Comparison of ENCODE assay signal across 9 cellular contexts in the genomic region with DNA sequence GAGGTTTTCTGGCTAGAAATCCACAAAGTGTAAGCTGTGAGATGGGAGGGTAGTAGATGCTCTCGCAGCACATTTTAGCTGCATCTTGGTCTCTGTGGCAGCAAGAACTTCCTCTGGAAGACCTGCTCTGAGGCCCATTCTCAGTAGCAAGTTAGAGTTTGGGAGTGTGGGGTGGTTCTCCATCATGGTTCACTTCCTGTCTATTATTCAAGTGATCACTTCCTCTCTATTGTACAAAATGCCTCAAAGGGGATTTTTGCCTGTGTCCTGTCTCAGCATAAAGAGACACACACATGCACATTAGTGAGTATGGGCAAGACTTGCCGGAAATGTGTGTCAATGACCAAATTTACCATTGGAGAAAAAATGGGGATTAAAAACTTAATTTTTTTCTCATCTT. TPM values are rescaled to one million over a fixed set of nuclear protein-coding genes. Genes with fewer than 3 reads are reported as not detected.
DNase-seq lines count a peak whose midpoint lies in the region; ATAC-seq and TF ChIP-seq lines count a peak whose summit lies in the region.
"Had no signal": no experiment of that assay in that cellular context is flagged by ENCODE, and none has a peak within 500 bp of the region (broad histone marks: within the 10 kb centered on the region; RNA-seq: fewer than 3 reads in every experiment).

No MANE protein-coding gene starts in this region.

- no peak overlapping the region for H3K4me3 Mint-ChIP-seq in activated naive CD8-positive, alpha-beta T cell treated with anti-CD3 and anti-CD28 coated beads for 36 hours

- peaks cover 15% of the 10 kb centered on the region for H3K9me3 Mint-ChIP-seq in activated naive CD8-positive, alpha-beta T cell treated with anti-CD3 and anti-CD28 coated beads for 36 hours

- peaks cover 17% of the 10 kb centered on the region for H3K36me3 Mint-ChIP-seq in activated naive CD8-positive, alpha-beta T cell treated with anti-CD3 and anti-CD28 coated beads for 36 hours

- H3K27me3 Mint-ChIP-seq in activated naive CD8-positive, alpha-beta T cell treated with anti-CD3 and anti-CD28 coated beads for 36 hours: no peaks in the 10 kb centered on the region

- DNase-seq in activated naive CD8-positive, alpha-beta T cell treated with anti-CD3 and anti-CD28 coated beads for 36 hours: no peak
- no peak for DNase-seq in NCI-H226
- DNase-seq in retina: no peak
- no peak for DNase-seq in foreskin melanocyte
- DNase-seq in amniotic stem cell (lab: John Stamatoyannopoulos, UW): no peak
- DNase-seq: heart right ventricle had no signal

- peak overlapping the region; percentile 90 for H3K27ac Mint-ChIP-seq in activated naive CD8-positive, alpha-beta T cell treated with anti-CD3 and anti-CD28 coated beads for 36 hours

- no peak for TF ChIP-seq POLR2A in GM18505 (IDR thresholded peaks at IDR 0.05; ENCODE audit: borderline replicate concordance, extremely low read depth, insufficient read depth, insufficient read length)

- peak; percentile 91 for ATAC-seq in GM18505 (IDR thresholded peaks at IDR 0.05; ENCODE audit: unreplicated experiment)
- ATAC-seq in GM21367 (IDR thresholded peaks at IDR 0.05; ENCODE audit: unreplicated experiment): peak; percentile 70
- peak; percentile 83 for ATAC-seq in HG03196 (IDR thresholded peaks at IDR 0.05; ENCODE audit: unreplicated experiment)

- H3K4me1 Mint-ChIP-seq in activated naive CD8-positive, alpha-beta T cell treated with anti-CD3 and anti-CD28 coated beads for 36 hours: peaks cover 27% of the 10 kb centered on the region

RNA-seq across cellular contexts. Expression of gene LYRM2, which starts 42.5 kb away (rescaled TPM):
- total RNA-seq in activated naive CD8-positive, alpha-beta T cell treated with anti-CD3 and anti-CD28 coated beads for 36 hours: 10 to 100 TPM; 31.6 to 32.3 TPM
